In the genomic region with DNA sequence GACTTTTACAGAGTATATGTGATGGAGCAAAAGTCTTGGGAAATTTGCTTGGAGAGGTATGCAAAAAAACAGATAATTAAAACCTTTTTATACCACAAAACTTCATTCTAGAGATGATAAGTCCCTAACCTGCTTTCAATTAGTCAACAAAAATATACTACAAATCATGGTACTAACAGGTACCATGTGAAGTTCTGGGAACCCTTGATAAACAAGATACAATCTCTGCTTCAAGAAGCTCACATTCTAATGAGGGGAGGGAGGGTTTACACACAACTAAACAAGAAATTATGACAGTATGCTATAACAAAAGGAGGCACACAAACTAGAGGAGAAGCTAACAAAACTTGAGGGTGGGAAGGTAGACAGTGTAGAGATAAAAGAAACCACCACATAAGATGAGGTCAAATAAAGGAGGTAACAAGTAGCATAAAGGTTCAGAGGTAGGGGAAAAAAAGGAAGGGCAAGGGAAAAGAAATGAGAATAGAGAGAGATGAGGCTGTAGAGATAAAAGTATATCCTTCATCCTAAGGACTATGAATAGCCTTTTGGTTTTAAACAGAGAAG, we compare ENCODE assay signal across 18 cellular contexts.
A peak's percentile ranks its signal among the peaks of the same experiment; 100 is the strongest.
DNase-seq lines count a peak whose midpoint lies in the region; ATAC-seq, FAIRE-seq and TF ChIP-seq lines count a peak whose summit lies in the region.
"Had no signal": no experiment of that assay in that cellular context is flagged by ENCODE, and none has a peak within 500 bp of the region (broad histone marks: within the 10 kb centered on the region; RNA-seq: fewer than 3 reads in every experiment).

No MANE protein-coding gene starts in this region.

- no peaks in the 10 kb centered on the region for H3K79me2 ChIP-seq in osteoblast (ENCODE audit: insufficient read depth, low read length)

- H3K27ac ChIP-seq in esophagus muscularis mucosa (replicated peaks in 1 of 4) (no peak overlapping the region), osteoblast (ENCODE audit: low read depth, low read length) (no peak overlapping the region)
- H3K27ac ChIP-seq: BLaER1 treated with 17β-estradiol and CSF1 and Interleukin-3, amounts not matched to agents 10 nM and 100 nM; SK-N-MC had no signal

- no peak overlapping the region for H3K4me3 ChIP-seq in AG10803 (ENCODE audit: low read length)
- H3K4me3 ChIP-seq in esophagus muscularis mucosa: no peak overlapping the region
- H3K4me3 ChIP-seq in osteoblast (ENCODE audit: insufficient read depth, low read length): no peak overlapping the region
- H3K4me3 ChIP-seq: BLaER1 treated with 17β-estradiol and CSF1 and Interleukin-3, amounts not matched to agents 10 nM and 100 nM; SK-N-MC had no signal

- no peak overlapping the region for H3K4me2 ChIP-seq in osteoblast (ENCODE audit: insufficient read depth, low read length)
- H3K4me2 ChIP-seq: BLaER1 treated with 17β-estradiol and CSF1 and Interleukin-3, amounts not matched to agents 10 nM and 100 nM had no signal

- DNase-seq in AG10803 (ENCODE audit: low read depth): peak; percentile 2
- DNase-seq in GM12892 (ENCODE audit: insufficient read length): no peak
- no peak for DNase-seq in glutamatergic neuron
- DNase-seq in esophagus muscularis mucosa (ENCODE audit: extremely low spot score): no peak
- DNase-seq in osteoblast (ENCODE audit: insufficient read length, low spot score, missing footprints): no peak
- no peak for DNase-seq in DMS53 treated with DMSO at 0.1 percent for 48 hours (lab: John Stamatoyannopoulos, UW; ENCODE audit: unreplicated experiment)
- DNase-seq: DMS79 treated with DMSO at 0.1 percent for 48 hours, NCI-H1105, NCI-H1694, NCI-H2081 treated with DMSO at 0.1 percent for 48 hours, NCI-H510A, NCI-H748 treated with DMSO at 0.1 percent for 48 hours, SHP77 had no signal

- H3K36me3 ChIP-seq in esophagus muscularis mucosa (peaks cover under 1 to 32% (median 7%) of the 10 kb centered on the region in 4 donors), osteoblast (ENCODE audit: insufficient read depth, low read length) (peaks cover 2% of the 10 kb centered on the region)

- H3K4me3 Mint-ChIP-seq in activated T-helper 17 cell treated with anti-CD3 and anti-CD28 coated beads, Interleukin-2, amount 50 U/mL, for 72 hours: no peak overlapping the region
- no peak overlapping the region for H3K4me3 Mint-ChIP-seq in glutamatergic neuron (ENCODE audit: unreplicated experiment)

- intact Hi-C loops in esophagus muscularis mucosa (cut with DNase I): no loop called here

- H3K9me3 ChIP-seq in esophagus muscularis mucosa (no peaks in the 10 kb centered on the region), osteoblast (ENCODE audit: low read depth, low read length) (no peaks in the 10 kb centered on the region)
- H3K9me3 ChIP-seq: BLaER1 treated with 17β-estradiol and CSF1 and Interleukin-3, amounts not matched to agents 10 nM and 100 nM had no signal

- H3K27ac Mint-ChIP-seq in activated T-helper 17 cell treated with anti-CD3 and anti-CD28 coated beads, Interleukin-2, amount 50 U/mL, for 72 hours: no peak overlapping the region
- peak overlapping the region; percentile 19 for H3K27ac Mint-ChIP-seq in glutamatergic neuron (ENCODE audit: unreplicated experiment)

- TF ChIP-seq POLR2A in GM12892 (IDR thresholded peaks at IDR 0.05; ENCODE audit: low read depth, low read length) (no peak), esophagus muscularis mucosa (IDR thresholded peaks at IDR 0.05; ENCODE audit: low read depth) (no peak)

- TF ChIP-seq EP300 in esophagus muscularis mucosa (IDR thresholded peaks at IDR 0.05): no peak

- H3K9me3 Mint-ChIP-seq in activated T-helper 17 cell treated with anti-CD3 and anti-CD28 coated beads, Interleukin-2, amount 50 U/mL, for 72 hours: no peaks in the 10 kb centered on the region
- H3K9me3 Mint-ChIP-seq in glutamatergic neuron (ENCODE audit: unreplicated experiment): no peaks in the 10 kb centered on the region

- peaks cover 52% of the 10 kb centered on the region for H3K36me3 Mint-ChIP-seq in activated T-helper 17 cell treated with anti-CD3 and anti-CD28 coated beads, Interleukin-2, amount 50 U/mL, for 72 hours (ENCODE audit: low read depth)
- H3K36me3 Mint-ChIP-seq in glutamatergic neuron (ENCODE audit: unreplicated experiment): no peaks in the 10 kb centered on the region

- no peak overlapping the region for H2AFZ ChIP-seq in osteoblast (ENCODE audit: low read length)

- ATAC-seq in activated T-helper 17 cell treated with anti-CD3 and anti-CD28 coated beads, Interleukin-2, amount 50 U/mL, for 72 hours (replicated peaks): peak; percentile 16
- no peak for ATAC-seq in GM19455 (IDR thresholded peaks at IDR 0.05; ENCODE audit: unreplicated experiment)

- no peaks in the 10 kb centered on the region for H4K20me1 ChIP-seq in osteoblast (ENCODE audit: insufficient read depth, low read length)

- no peak for TF ChIP-seq CTCF in AG10803 (conservative IDR thresholded peaks at IDR 0.05; ENCODE audit: low read length)
- no peak for TF ChIP-seq CTCF in glutamatergic neuron (IDR thresholded peaks at IDR 0.05; ENCODE audit: partially characterized antibody, unreplicated experiment)
- no peak for TF ChIP-seq CTCF in esophagus muscularis mucosa (IDR thresholded peaks at IDR 0.05)
- no peak for TF ChIP-seq CTCF in osteoblast (IDR thresholded peaks at IDR 0.05; ENCODE audit: extremely low read depth, low read depth, low read length)

- FAIRE-seq in GM12892 (lab: Jason Lieb, UNC): peak; percentile 33
- FAIRE-seq: H1 had no signal

- H3K27me3 Mint-ChIP-seq in activated T-helper 17 cell treated with anti-CD3 and anti-CD28 coated beads, Interleukin-2, amount 50 U/mL, for 72 hours: no peaks in the 10 kb centered on the region
- no peaks in the 10 kb centered on the region for H3K27me3 Mint-ChIP-seq in glutamatergic neuron (ENCODE audit: unreplicated experiment)

- H3K4me1 ChIP-seq in esophagus muscularis mucosa (no peaks in the 10 kb centered on the region), osteoblast (ENCODE audit: insufficient read depth, low read length) (no peaks in the 10 kb centered on the region)
- H3K4me1 ChIP-seq: BLaER1 treated with 17β-estradiol and CSF1 and Interleukin-3, amounts not matched to agents 10 nM and 100 nM had no signal

- no peaks in the 10 kb centered on the region for H3K27me3 ChIP-seq in esophagus muscularis mucosa
- no peaks in the 10 kb centered on the region for H3K27me3 ChIP-seq in osteoblast (ENCODE audit: insufficient read depth, low read length)
- H3K27me3 ChIP-seq: BLaER1 treated with 17β-estradiol and CSF1 and Interleukin-3, amounts not matched to agents 10 nM and 100 nM had no signal

- peaks cover 5% of the 10 kb centered on the region for H3K4me1 Mint-ChIP-seq in activated T-helper 17 cell treated with anti-CD3 and anti-CD28 coated beads, Interleukin-2, amount 50 U/mL, for 72 hours
- no peaks in the 10 kb centered on the region for H3K4me1 Mint-ChIP-seq in glutamatergic neuron (ENCODE audit: low read depth, unreplicated experiment)
